1 cellular context compared by ENCODE assay signal in the genomic region with DNA sequence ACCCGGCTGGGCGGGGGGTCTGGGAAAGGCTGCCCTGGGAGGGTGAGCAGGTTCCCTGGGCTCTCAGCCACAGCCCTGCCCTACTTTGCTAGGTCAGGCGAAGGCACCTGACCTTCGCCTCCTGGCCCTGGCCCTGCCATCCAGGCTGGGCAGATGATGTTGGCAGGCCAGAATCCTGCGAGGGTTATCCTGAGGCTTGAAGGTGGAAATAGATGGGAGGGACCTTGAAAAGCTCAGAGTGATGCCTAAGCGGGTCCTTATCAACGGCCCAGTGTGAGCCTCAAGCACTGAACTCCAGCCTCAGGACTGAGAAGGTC.
TF ChIP-seq lines count a peak whose summit lies in the region.

No MANE protein-coding gene starts in this region.

TF ChIP-seq in liver, 16 proteins besides CTCF, POLR2A, EP300 and RAD21 (continued from another document):
- TF ChIP-seq, protein P1, sequence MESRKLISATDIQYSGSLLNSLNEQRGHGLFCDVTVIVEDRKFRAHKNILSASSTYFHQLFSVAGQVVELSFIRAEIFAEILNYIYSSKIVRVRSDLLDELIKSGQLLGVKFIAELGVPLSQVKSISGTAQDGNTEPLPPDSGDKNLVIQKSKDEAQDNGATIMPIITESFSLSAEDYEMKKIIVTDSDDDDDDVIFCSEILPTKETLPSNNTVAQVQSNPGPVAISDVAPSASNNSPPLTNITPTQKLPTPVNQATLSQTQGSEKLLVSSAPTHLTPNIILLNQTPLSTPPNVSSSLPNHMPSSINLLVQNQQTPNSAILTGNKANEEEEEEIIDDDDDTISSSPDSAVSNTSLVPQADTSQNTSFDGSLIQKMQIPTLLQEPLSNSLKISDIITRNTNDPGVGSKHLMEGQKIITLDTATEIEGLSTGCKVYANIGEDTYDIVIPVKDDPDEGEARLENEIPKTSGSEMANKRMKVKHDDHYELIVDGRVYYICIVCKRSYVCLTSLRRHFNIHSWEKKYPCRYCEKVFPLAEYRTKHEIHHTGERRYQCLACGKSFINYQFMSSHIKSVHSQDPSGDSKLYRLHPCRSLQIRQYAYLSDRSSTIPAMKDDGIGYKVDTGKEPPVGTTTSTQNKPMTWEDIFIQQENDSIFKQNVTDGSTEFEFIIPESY (IDR thresholded peaks at IDR 0.05) = peak; percentile 64
- TF ChIP-seq HNF4A (conservative IDR thresholded peaks at IDR 0.05) (peak; percentile 67 to 88), SP1 (IDR thresholded peaks at IDR 0.05) (peak; percentile 65), RXRA (IDR thresholded peaks at IDR 0.05) (peak; percentile 70 to 96), YY1 (IDR thresholded peaks at IDR 0.05) (peak; percentile 60), JUND (IDR thresholded peaks at IDR 0.05) (peak in 1 of 2 donors; percentile 76), FOXA2 (IDR thresholded peaks at IDR 0.05) (peak; percentile 27)
- TF ChIP-seq, protein P2, sequence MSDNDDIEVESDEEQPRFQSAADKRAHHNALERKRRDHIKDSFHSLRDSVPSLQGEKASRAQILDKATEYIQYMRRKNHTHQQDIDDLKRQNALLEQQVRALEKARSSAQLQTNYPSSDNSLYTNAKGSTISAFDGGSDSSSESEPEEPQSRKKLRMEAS (IDR thresholded peaks at IDR 0.05) = peak; percentile 48
